ENCODE assay signal across 8 cellular contexts in the genomic region with DNA sequence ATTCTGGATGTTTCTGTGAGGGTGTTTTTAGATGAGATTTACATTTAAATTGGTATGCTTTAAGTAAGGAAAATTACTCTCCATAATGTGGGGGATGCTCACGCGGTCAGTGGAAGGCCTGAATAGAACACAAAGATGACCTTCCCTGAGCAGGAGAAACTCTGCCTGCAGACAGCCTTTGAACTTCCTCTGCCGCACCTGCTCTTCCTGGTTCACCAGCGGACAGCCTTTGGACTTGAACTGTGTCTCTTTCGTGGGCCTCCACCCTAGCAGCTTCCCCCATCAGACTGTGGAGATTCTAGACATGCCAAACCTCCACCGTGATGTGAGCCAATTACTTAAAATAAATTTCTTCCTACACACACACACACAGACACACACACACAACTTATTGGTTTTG.
"Had no signal": no experiment of that assay in that cellular context is flagged by ENCODE, and none has a peak within 500 bp of the region (broad histone marks: within the 10 kb centered on the region; RNA-seq: fewer than 3 reads in every experiment).

No MANE protein-coding gene starts in this region.

- ATAC-seq: HCT116, K562 had no signal

- H3K27ac Mint-ChIP-seq: HFFc6 had no signal

- H3K4me3 Mint-ChIP-seq: HFFc6 had no signal

- H3K4me1 ChIP-seq: HAP-1 had no signal

- H3K27ac ChIP-seq: GM23248, HL-60 had no signal

- H3K4me3 ChIP-seq: GM23248, HAP-1, K562 had no signal

- H3K36me3 ChIP-seq: HAP-1 had no signal

- FAIRE-seq: K562 had no signal

- H3K9ac ChIP-seq: GM23248 had no signal

- H2AFZ ChIP-seq: GM23248 had no signal

- DNase-seq: GM23248, GOT3, H7, HFFc6 had no signal
